In genomic region chr22:41241133-41241676, GRCh38 we compare ENCODE assay signal across 19 cellular contexts. TPM values are rescaled to one million over a fixed set of nuclear protein-coding genes. Genes with fewer than 3 reads are reported as not detected.
DNase-seq lines count a peak whose midpoint lies in the region; ATAC-seq and TF ChIP-seq lines count a peak whose summit lies in the region.
"Had no signal": no experiment of that assay in that cellular context is flagged by ENCODE, and none has a peak within 500 bp of the region (broad histone marks: within the 10 kb centered on the region; RNA-seq: fewer than 3 reads in every experiment).

No MANE protein-coding gene starts in this region.

- no peak for TF ChIP-seq CTCF in HEK293 (tag by site-specific recombination; IDR thresholded peaks at IDR 0.05)

- H3K4me1 ChIP-seq in HEK293 (ENCODE audit: control insufficient read depth, insufficient read depth, low read length): no peaks in the 10 kb centered on the region
- peaks cover 4 to 13% of the 10 kb centered on the region in 2 donors for H3K4me1 ChIP-seq in neuronal stem cell (ENCODE audit: control insufficient read depth in 2 of 2, insufficient read depth in 1 of 2, low read depth in 1 of 2, low read length in 2 of 2)

- POLR2A ChIA-PET in HEK293 (lab: Yijun Ruan, JAX): no interaction called here

- ATAC-seq in activated T-cell treated with anti-CD3 and anti-CD28 coated beads, Interleukin-2, amount 50 U/mL, for 72 hours (replicated peaks in 1 of 2): no peak
- no peak for ATAC-seq in HG03025 (IDR thresholded peaks at IDR 0.05; ENCODE audit: low FRiP score, unreplicated experiment)
- ATAC-seq: HCT116 had no signal

- H3K18ac ChIP-seq in neuronal stem cell (ENCODE audit: low read length): no peak overlapping the region

- H3K36me3 Mint-ChIP-seq in activated T-cell treated with anti-CD3 and anti-CD28 coated beads, Interleukin-2, amount 50 U/mL, for 72 hours (ENCODE audit: insufficient read depth in 2 of 2): peaks cover 0 to 4% of the 10 kb centered on the region in 2 donors
- peaks cover 20% of the 10 kb centered on the region for H3K36me3 Mint-ChIP-seq in activated T-cell treated with anti-CD3 and anti-CD28 coated beads, Interleukin-2, amount 50 U/mL, for 24 hours (ENCODE audit: low read depth)

- no CpG with 5 or more reads among the region's 7 CpGs for WGBS in neuronal stem cell (ENCODE audit: extremely low coverage in 2 of 2, insufficient read length in 2 of 2, insufficient replicate concordance in 1 of 2), 2 donors

- no peaks in the 10 kb centered on the region for H3K27me3 Mint-ChIP-seq in activated T-cell treated with anti-CD3 and anti-CD28 coated beads, Interleukin-2, amount 50 U/mL, for 72 hours (ENCODE audit: low read depth)
- H3K27me3 Mint-ChIP-seq in activated T-cell treated with anti-CD3 and anti-CD28 coated beads, Interleukin-2, amount 50 U/mL, for 24 hours: no peaks in the 10 kb centered on the region
- H3K27me3 Mint-ChIP-seq: CD4-positive, alpha-beta memory T cell had no signal

- no peak overlapping the region for H3K14ac ChIP-seq in neuronal stem cell (ENCODE audit: low read length)

- DNase-seq in activated T-cell treated with anti-CD3 and anti-CD28 coated beads, Interleukin-2, amount 50 U/mL, for 72 hours: no peak
- DNase-seq in activated T-cell treated with anti-CD3 and anti-CD28 coated beads, Interleukin-2, amount 50 U/mL, for 24 hours: no peak
- DNase-seq in neuronal stem cell (ENCODE audit: low spot score): no peak
- no peak for DNase-seq in activated CD4-positive, CD25-positive, alpha-beta regulatory T cell treated with anti-CD3 and anti-CD28 coated beads, Interleukin-2, amount 50 U/mL, for 72 hours
- DNase-seq in activated CD4-positive, CD25-positive, alpha-beta regulatory T cell (lab: John Stamatoyannopoulos, UW): no peak
- DNase-seq: ACHN; CD4-positive, alpha-beta memory T cell; GOT3; MG63; NCI-H1417 treated with DMSO at 0.1 percent for 48 hours; NCI-H187; NCI-H446; Peyer's patch had no signal

- H4K91ac ChIP-seq in neuronal stem cell (ENCODE audit: low read depth, low read length, poor library complexity): no peak overlapping the region

- H2BK15ac ChIP-seq in neuronal stem cell (ENCODE audit: low read length): no peak overlapping the region

- H2BK120ac ChIP-seq in neuronal stem cell (ENCODE audit: low read depth, low read length): no peak overlapping the region

- peaks cover 0 to 10% (median 0%) of the 10 kb centered on the region in 3 experiments for H3K27me3 ChIP-seq in neuronal stem cell (ENCODE audit: control insufficient read depth in 3 of 3, insufficient read depth in 3 of 3, low read depth in 1 of 3, low read length in 3 of 3)
- H3K27me3 ChIP-seq: BLaER1, MG63, Peyer's patch had no signal

- H3K36me3 ChIP-seq in HEK293 (ENCODE audit: control insufficient read depth in 2 of 2, insufficient read depth in 1 of 2, low read length in 2 of 2): peaks cover 0 to 13% of the 10 kb centered on the region in 2 experiments; a peak in 2 of 3 replicates
- peaks cover 9 to 18% of the 10 kb centered on the region in 2 donors for H3K36me3 ChIP-seq in neuronal stem cell (replicated peaks in 1 of 2; ENCODE audit: control insufficient read depth in 2 of 2, insufficient read depth in 2 of 2, low read length in 2 of 2)

- H3K4me1 Mint-ChIP-seq in activated T-cell treated with anti-CD3 and anti-CD28 coated beads, Interleukin-2, amount 50 U/mL, for 72 hours (ENCODE audit: low read depth): peaks cover 18% of the 10 kb centered on the region
- H3K4me1 Mint-ChIP-seq in activated T-cell treated with anti-CD3 and anti-CD28 coated beads, Interleukin-2, amount 50 U/mL, for 24 hours (ENCODE audit: low read depth): peaks cover 11% of the 10 kb centered on the region

- H3K23ac ChIP-seq in neuronal stem cell (ENCODE audit: low read depth, low read length, poor library complexity): no peak overlapping the region

- H3K4me3 ChIP-seq in HEK293 (ENCODE audit: low read depth, low read length): no peak overlapping the region
- no peak overlapping the region for H3K4me3 ChIP-seq in neuronal stem cell (ENCODE audit: low read length in 2 of 2)
- H3K4me3 ChIP-seq: BLaER1, MG63, Peyer's patch had no signal

- no peak overlapping the region for H2BK12ac ChIP-seq in neuronal stem cell (ENCODE audit: low read length)

- H3K9me3 ChIP-seq in HEK293 (ENCODE audit: control insufficient read depth, insufficient read depth, low read depth, low read length): no peaks in the 10 kb centered on the region
- H3K9me3 ChIP-seq in neuronal stem cell (replicated peaks in 1 of 2; ENCODE audit: control insufficient read depth in 2 of 2, insufficient read depth in 1 of 2, low read depth in 1 of 2, low read length in 2 of 2): no peaks in the 10 kb centered on the region
- H3K9me3 ChIP-seq: BLaER1, MG63, Peyer's patch had no signal

- H3K79me1 ChIP-seq in neuronal stem cell (ENCODE audit: low read depth, low read length): no peaks in the 10 kb centered on the region

- no peaks in the 10 kb centered on the region for H3K9me3 Mint-ChIP-seq in activated T-cell treated with anti-CD3 and anti-CD28 coated beads, Interleukin-2, amount 50 U/mL, for 72 hours
- no peaks in the 10 kb centered on the region for H3K9me3 Mint-ChIP-seq in activated T-cell treated with anti-CD3 and anti-CD28 coated beads, Interleukin-2, amount 50 U/mL, for 24 hours
- H3K9me3 Mint-ChIP-seq: CD4-positive, alpha-beta memory T cell had no signal

- no peak overlapping the region for H3K4me3 Mint-ChIP-seq in activated T-cell treated with anti-CD3 and anti-CD28 coated beads, Interleukin-2, amount 50 U/mL, for 72 hours
- H3K4me3 Mint-ChIP-seq in activated T-cell treated with anti-CD3 and anti-CD28 coated beads, Interleukin-2, amount 50 U/mL, for 24 hours: no peak overlapping the region

- no peak overlapping the region for H3K9ac ChIP-seq in neuronal stem cell (ENCODE audit: low read depth, low read length, poor library complexity)

- peak overlapping the region; percentile 89 for H2AK5ac ChIP-seq in neuronal stem cell (ENCODE audit: low read depth, low read length)

- no peak overlapping the region for H4K8ac ChIP-seq in neuronal stem cell (ENCODE audit: low read depth, low read length)

- no peak overlapping the region for H2BK5ac ChIP-seq in neuronal stem cell (ENCODE audit: low read length)

- H2AFZ ChIP-seq in neuronal stem cell (ENCODE audit: low read length): peak overlapping the region; percentile 91

- peak overlapping the region; percentile 38 for H3K27ac Mint-ChIP-seq in activated T-cell treated with anti-CD3 and anti-CD28 coated beads, Interleukin-2, amount 50 U/mL, for 72 hours
- no peak overlapping the region for H3K27ac Mint-ChIP-seq in activated T-cell treated with anti-CD3 and anti-CD28 coated beads, Interleukin-2, amount 50 U/mL, for 24 hours

- no peak overlapping the region for H3K4ac ChIP-seq in neuronal stem cell (ENCODE audit: low read length)

- H3K27ac ChIP-seq in HEK293 (ENCODE audit: extremely low read depth, low read depth, low read length) (no peak overlapping the region), cingulate gyrus (ENCODE audit: low read depth, low read length) (peak overlapping the region; percentile 99), neuronal stem cell (replicated peaks; ENCODE audit: low read length) (no peak overlapping the region)
- H3K27ac ChIP-seq: 22Rv1, BLaER1, Peyer's patch had no signal

- H3K4me2 ChIP-seq in neuronal stem cell (ENCODE audit: insufficient read depth, low read length, poor library complexity, severe bottlenecking): no peak overlapping the region

- CTCF ChIA-PET in HEK293 (lab: Yijun Ruan, JAX): no interaction called here

TF ChIP-seq in HEK293, 187 proteins besides CTCF, POLR2A, EP300 and RAD21 (continues in another document):
- TF ChIP-seq ZNF138 (tag by site-specific recombination; IDR thresholded peaks at IDR 0.05; ENCODE audit: borderline replicate concordance) (no peak), KLF1 (tag by site-specific recombination; IDR thresholded peaks at IDR 0.05) (0 out of 2 replicates have a peak, but pooled peaks have one; percentile 16), KLF9 (tag by site-specific recombination; IDR thresholded peaks at IDR 0.05; ENCODE audit: low read depth) (no peak), ZNF660 (tag by site-specific recombination; IDR thresholded peaks at IDR 0.05) (no peak)
- TF ChIP-seq, protein P1, sequence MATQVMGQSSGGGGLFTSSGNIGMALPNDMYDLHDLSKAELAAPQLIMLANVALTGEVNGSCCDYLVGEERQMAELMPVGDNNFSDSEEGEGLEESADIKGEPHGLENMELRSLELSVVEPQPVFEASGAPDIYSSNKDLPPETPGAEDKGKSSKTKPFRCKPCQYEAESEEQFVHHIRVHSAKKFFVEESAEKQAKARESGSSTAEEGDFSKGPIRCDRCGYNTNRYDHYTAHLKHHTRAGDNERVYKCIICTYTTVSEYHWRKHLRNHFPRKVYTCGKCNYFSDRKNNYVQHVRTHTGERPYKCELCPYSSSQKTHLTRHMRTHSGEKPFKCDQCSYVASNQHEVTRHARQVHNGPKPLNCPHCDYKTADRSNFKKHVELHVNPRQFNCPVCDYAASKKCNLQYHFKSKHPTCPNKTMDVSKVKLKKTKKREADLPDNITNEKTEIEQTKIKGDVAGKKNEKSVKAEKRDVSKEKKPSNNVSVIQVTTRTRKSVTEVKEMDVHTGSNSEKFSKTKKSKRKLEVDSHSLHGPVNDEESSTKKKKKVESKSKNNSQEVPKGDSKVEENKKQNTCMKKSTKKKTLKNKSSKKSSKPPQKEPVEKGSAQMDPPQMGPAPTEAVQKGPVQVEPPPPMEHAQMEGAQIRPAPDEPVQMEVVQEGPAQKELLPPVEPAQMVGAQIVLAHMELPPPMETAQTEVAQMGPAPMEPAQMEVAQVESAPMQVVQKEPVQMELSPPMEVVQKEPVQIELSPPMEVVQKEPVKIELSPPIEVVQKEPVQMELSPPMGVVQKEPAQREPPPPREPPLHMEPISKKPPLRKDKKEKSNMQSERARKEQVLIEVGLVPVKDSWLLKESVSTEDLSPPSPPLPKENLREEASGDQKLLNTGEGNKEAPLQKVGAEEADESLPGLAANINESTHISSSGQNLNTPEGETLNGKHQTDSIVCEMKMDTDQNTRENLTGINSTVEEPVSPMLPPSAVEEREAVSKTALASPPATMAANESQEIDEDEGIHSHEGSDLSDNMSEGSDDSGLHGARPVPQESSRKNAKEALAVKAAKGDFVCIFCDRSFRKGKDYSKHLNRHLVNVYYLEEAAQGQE (tag by site-specific recombination; IDR thresholded peaks at IDR 0.05): no peak

RNA-seq across cellular contexts. Expression of gene CHADL, which starts 0.5 kb away (rescaled TPM):
- total RNA-seq in activated T-cell treated with anti-CD3 and anti-CD28 coated beads, Interleukin-2, amount 50 U/mL, for 72 hours: 1 to 10 TPM in 1 of 2 donors, under 1 TPM in 1; 0.55 to 1.4 TPM
- 0.13 TPM for polyA plus RNA-seq in neuronal stem cell (2013, experiment 1 of 2)
- polyA plus RNA-seq in neuronal stem cell (2013, experiment 2 of 2): 0.18 TPM

RNA-seq across cellular contexts. Expression of gene L3MBTL2, which starts 36.1 kb away (rescaled TPM):
- total RNA-seq in activated T-cell treated with anti-CD3 and anti-CD28 coated beads, Interleukin-2, amount 50 U/mL, for 72 hours: 10 to 100 TPM; 21.9 to 25.6 TPM
- polyA plus RNA-seq in neuronal stem cell (2013, experiment 1 of 2): 11.1 TPM
- polyA plus RNA-seq in neuronal stem cell (2013, experiment 2 of 2): 11.4 TPM

RNA-seq across cellular contexts. Expression of gene RANGAP1, which starts 44.8 kb away (rescaled TPM):
- total RNA-seq in activated T-cell treated with anti-CD3 and anti-CD28 coated beads, Interleukin-2, amount 50 U/mL, for 72 hours: 100 to 1,000 TPM; 162 to 217 TPM
- polyA plus RNA-seq in neuronal stem cell (2013, experiment 1 of 2): 63.0 TPM
- 61.9 TPM for polyA plus RNA-seq in neuronal stem cell (2013, experiment 2 of 2)
